In the genomic region with DNA sequence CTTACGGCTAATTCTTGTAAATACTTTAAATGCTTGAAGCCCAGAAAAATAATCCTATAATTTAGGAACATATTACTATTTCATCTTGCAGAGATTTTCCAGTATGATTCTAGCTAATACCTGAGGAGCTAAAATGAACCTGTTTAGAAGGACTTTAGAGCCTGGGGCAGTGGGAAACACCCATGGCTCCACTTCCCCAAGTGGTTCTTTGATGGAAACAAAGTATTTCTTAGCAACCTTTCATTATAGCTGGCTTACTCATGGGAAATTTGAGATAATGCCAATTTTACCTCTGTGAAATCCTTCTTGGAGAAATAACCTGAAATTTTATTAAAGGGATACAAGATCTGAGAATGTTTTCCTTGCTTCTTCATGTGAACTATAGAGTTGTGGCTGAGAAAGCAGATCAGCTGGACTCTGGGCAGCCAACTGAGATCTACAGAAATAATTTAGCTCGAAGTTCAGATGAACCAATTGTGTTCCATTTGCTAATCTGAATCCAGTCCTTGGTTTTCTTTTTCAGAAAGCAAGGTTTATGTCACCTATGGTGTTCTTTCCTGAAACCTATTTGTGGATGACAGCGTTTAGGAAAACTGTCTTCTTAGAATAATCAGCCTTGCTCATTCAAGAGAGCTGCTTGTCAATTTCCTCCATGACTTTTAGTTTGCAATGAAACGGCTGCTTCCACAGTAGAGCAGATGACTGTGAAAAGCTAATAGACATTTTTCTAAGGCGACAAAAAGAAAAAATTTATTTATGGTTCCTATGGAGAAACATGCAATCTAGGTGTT, we compare ENCODE assay signal across 23 cellular contexts.
DNase-seq lines count a peak whose midpoint lies in the region; ATAC-seq, FAIRE-seq and TF ChIP-seq lines count a peak whose summit lies in the region.
"Had no signal": no experiment of that assay in that cellular context is flagged by ENCODE, and none has a peak within 500 bp of the region (broad histone marks: within the 10 kb centered on the region; RNA-seq: fewer than 3 reads in every experiment).

No MANE protein-coding gene starts in this region.

- CTCF ChIA-PET in mammary epithelial cell (lab: Charles Lee; ENCODE audit: low non-redundant PET), result no interaction called here
- CTCF ChIA-PET in MCF 10A (lab: Yijun Ruan, JAX), result interaction anchor here (0.7 to 2.5 kb wide), 6 partner anchors 9 to 177 kb away, joined by 3 to 13 read pairs (median 3); no protein-coding TSS in a partner anchor

- no peaks in the 10 kb centered on the region for H3K4me1 Mint-ChIP-seq in MCF 10A (ENCODE audit: insufficient read depth, unreplicated experiment)
- H3K4me1 Mint-ChIP-seq: B cell had no signal

- H3K9ac ChIP-seq in mammary epithelial cell (ENCODE audit: insufficient read depth, low read length), result no peak overlapping the region
- H3K9ac ChIP-seq: BLaER1 treated with 17β-estradiol and CSF1 and Interleukin-3, amounts not matched to agents 10 nM and 100 nM had no signal

- no peak overlapping the region for H3K27ac ChIP-seq in mammary epithelial cell (ENCODE audit: insufficient read depth, low read depth, low read length)
- H3K27ac ChIP-seq in foreskin keratinocyte, result no peak overlapping the region
- H3K27ac ChIP-seq: 22Rv1; A549; BLaER1 treated with 17β-estradiol and CSF1 and Interleukin-3, amounts not matched to agents 10 nM and 100 nM; C4-2B had no signal

- H3K4me3 ChIP-seq in mammary epithelial cell (replicated peaks in 1 of 3; ENCODE audit: insufficient read depth in 1 of 3, low read depth in 2 of 3, low read length in 3 of 3) (no peak overlapping the region), bronchial epithelial cell (ENCODE audit: low read depth, low read length) (no peak overlapping the region)
- H3K4me3 ChIP-seq: A549; BLaER1 treated with 17β-estradiol and CSF1 and Interleukin-3, amounts not matched to agents 10 nM and 100 nM had no signal

- H2AFZ ChIP-seq in mammary epithelial cell (ENCODE audit: low read depth, low read length), result no peak overlapping the region

- H3K27ac Mint-ChIP-seq in MCF 10A (ENCODE audit: low read depth, unreplicated experiment), result no peak overlapping the region
- H3K27ac Mint-ChIP-seq: B cell; CD4-positive, alpha-beta T cell; CD8-positive, alpha-beta T cell had no signal

- no peaks in the 10 kb centered on the region for H3K27me3 Mint-ChIP-seq in MCF 10A (ENCODE audit: insufficient read depth, unreplicated experiment)

- H3K9me3 ChIP-seq in mammary epithelial cell (replicated peaks; ENCODE audit: insufficient read depth, low read length), result no peaks in the 10 kb centered on the region
- H3K9me3 ChIP-seq: A549, Caco-2 had no signal

- H3K36me3 ChIP-seq in mammary epithelial cell (ENCODE audit: insufficient read depth, low read length) (no peaks in the 10 kb centered on the region), bronchial epithelial cell (ENCODE audit: control insufficient read depth, insufficient read depth, low read length) (no peaks in the 10 kb centered on the region)
- H3K36me3 ChIP-seq: BLaER1 treated with 17β-estradiol and CSF1 and Interleukin-3, amounts not matched to agents 10 nM and 100 nM had no signal

- no peaks in the 10 kb centered on the region for H3K36me3 Mint-ChIP-seq in MCF 10A (ENCODE audit: insufficient read depth, unreplicated experiment)
- H3K36me3 Mint-ChIP-seq: CD8-positive, alpha-beta T cell had no signal

- intact Hi-C loops in mammary epithelial cell (cut with micrococcal nuclease), result no loop called here
- intact Hi-C loops in MCF 10A (cut with micrococcal nuclease), result loop anchor here (5.0 kb wide), 1 partner anchor 52 kb away; no protein-coding TSS in a partner anchor

- H3K4me3 Mint-ChIP-seq in MCF 10A (ENCODE audit: unreplicated experiment), result no peak overlapping the region
- H3K4me3 Mint-ChIP-seq: B cell; CD4-positive, alpha-beta T cell; CD8-positive, alpha-beta T cell had no signal

- in situ Hi-C loops in mammary epithelial cell (cut with MboI; ENCODE audit: low sequenced_read_pairs in 2 of 2), result loop anchor here (5.0 to 10.0 kb wide), 3 partner anchors 170 to 212 kb away; no protein-coding TSS in a partner anchor

- BruUV-seq in mammary epithelial cell (replicated peaks; lab: Mats Ljungman, UMichigan) (no TSS peak), MCF 10A (replicated peaks; lab: Mats Ljungman, UMichigan) (no TSS peak)

- H3K4me1 ChIP-seq in mammary epithelial cell (ENCODE audit: insufficient read depth, low read length) (no peaks in the 10 kb centered on the region), foreskin keratinocyte (no peaks in the 10 kb centered on the region)
- H3K4me1 ChIP-seq: A549, Caco-2 had no signal

- dilution Hi-C loops in mammary epithelial cell (cut with HindIII; ENCODE audit: low sequenced_read_pairs), result no loop called here

- no peak for FAIRE-seq in bronchial epithelial cell (lab: Jason Lieb, UNC)
- FAIRE-seq: A549, D721Med, G401.6, GM12891, GM19239 had no signal

- peak; percentile 56 for DNase-seq in mammary epithelial cell
- no peak for DNase-seq in MCF 10A (ENCODE audit: unreplicated experiment)
- DNase-seq in bronchial epithelial cell (ENCODE audit: low read depth), result peak; percentile 46
- peak in 1 of 2 donors; percentile 47 for DNase-seq in foreskin keratinocyte
- DNase-seq in renal cortical epithelial cell (ENCODE audit: low read depth), result peak; percentile 44
- no peak for DNase-seq in activated CD4-positive, alpha-beta T cell treated with anti-CD3 and anti-CD28 coated beads for 1 hour
- no peak for DNase-seq in NCI-H2196 (lab: John Stamatoyannopoulos, UW; ENCODE audit: unreplicated experiment)
- DNase-seq: AML-193; Caco-2; Calu3; CD4-positive, alpha-beta T cell; CD8-positive, alpha-beta T cell; DMS79 treated with DMSO at 0.1 percent for 48 hours; GF-D8 had no signal

- no peaks in the 10 kb centered on the region for H4K20me1 ChIP-seq in mammary epithelial cell (ENCODE audit: insufficient read depth, low read length)
- H4K20me1 ChIP-seq: BLaER1 treated with 17β-estradiol and CSF1 and Interleukin-3, amounts not matched to agents 10 nM and 100 nM had no signal

- ATAC-seq in foreskin keratinocyte, result peak; percentile 52
- ATAC-seq: A549; CD8-positive, alpha-beta T cell had no signal

- H3K27me3 ChIP-seq in mammary epithelial cell (ENCODE audit: insufficient read depth, low read length) (peaks cover 6% of the 10 kb centered on the region), bronchial epithelial cell (ENCODE audit: control insufficient read depth, insufficient read depth, low read length) (no peaks in the 10 kb centered on the region), foreskin keratinocyte (no peaks in the 10 kb centered on the region)
- H3K27me3 ChIP-seq: BLaER1 treated with 17β-estradiol and CSF1 and Interleukin-3, amounts not matched to agents 10 nM and 100 nM had no signal

- no peak for TF ChIP-seq CTCF in mammary epithelial cell (conservative IDR thresholded peaks at IDR 0.05 in 1 of 2, IDR thresholded peaks at IDR 0.05 in 1 of 2; ENCODE audit: extremely low read depth in 1 of 2, insufficient read depth in 1 of 2, low read depth in 1 of 2, low read length in 2 of 2)
- no peak for TF ChIP-seq CTCF in MCF 10A (IDR thresholded peaks at IDR 0.05; ENCODE audit: unreplicated experiment)
- no peak for TF ChIP-seq CTCF in bronchial epithelial cell (IDR thresholded peaks at IDR 0.05; ENCODE audit: insufficient read depth, low read length, severe bottlenecking)
- no peak for TF ChIP-seq CTCF in foreskin keratinocyte (conservative IDR thresholded peaks at IDR 0.05)

- no peaks in the 10 kb centered on the region for H3K79me2 ChIP-seq in mammary epithelial cell (ENCODE audit: insufficient read depth, low read length)

- H3K4me2 ChIP-seq in mammary epithelial cell (ENCODE audit: insufficient read depth, low read depth, low read length), result no peak overlapping the region
- H3K4me2 ChIP-seq: A549; BLaER1 treated with 17β-estradiol and CSF1 and Interleukin-3, amounts not matched to agents 10 nM and 100 nM had no signal

- H3K9me3 Mint-ChIP-seq in MCF 10A (ENCODE audit: unreplicated experiment), result peaks cover 4% of the 10 kb centered on the region
- H3K9me3 Mint-ChIP-seq: CD8-positive, alpha-beta T cell had no signal

- POLR2A ChIA-PET in MCF 10A (lab: Yijun Ruan, JAX), result interaction anchor here (0.6 to 0.9 kb wide), 4 partner anchors 13 to 252 kb away, joined by 3 to 5 read pairs (median 3); no protein-coding TSS in a partner anchor

- 50% methylated on average over 5 of the region's 5 CpGs for WGBS in mammary epithelial cell (ENCODE audit: low coverage, missing lambda C conversion rate)

Comparison
In these comparisons a context has a peak if more than half of its experiments do, and no peak if none do; other contexts are left out.
1. DNase-seq: peak in mammary epithelial cell (single experiment), bronchial epithelial cell (single experiment) and renal cortical epithelial cell (single experiment); none in MCF 10A (single experiment), activated CD4-positive, alpha-beta T cell treated with anti-CD3 and anti-CD28 coated beads for 1 hour (single experiment) and NCI-H2196 (single experiment).